Comparison of ENCODE assay signal across 26 cellular contexts in the genomic region with DNA sequence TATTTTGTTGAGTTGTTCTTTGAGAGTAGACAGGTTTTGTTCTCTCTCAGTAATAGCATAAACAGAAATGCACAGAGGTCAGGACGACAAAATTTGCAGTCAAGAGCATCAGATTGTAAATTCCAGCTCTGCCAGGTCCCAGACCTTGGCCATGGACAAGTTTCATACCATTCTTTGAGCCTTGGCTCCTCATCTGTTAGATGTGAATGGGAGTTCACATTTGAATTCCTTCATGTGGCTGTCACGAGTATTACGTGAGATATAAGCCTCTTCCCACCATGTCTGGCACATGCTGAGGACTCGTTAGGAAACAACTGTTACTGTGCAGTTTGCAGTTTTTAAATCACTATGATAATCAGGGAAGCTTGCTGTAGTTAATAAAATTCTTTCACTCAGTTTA.
A peak's percentile ranks its signal among the peaks of the same experiment; 100 is the strongest.
DNase-seq lines count a peak whose midpoint lies in the region; ATAC-seq, FAIRE-seq and TF ChIP-seq lines count a peak whose summit lies in the region.
"Had no signal": no experiment of that assay in that cellular context is flagged by ENCODE, and none has a peak within 500 bp of the region (broad histone marks: within the 10 kb centered on the region; RNA-seq: fewer than 3 reads in every experiment).

No MANE protein-coding gene starts in this region.

- TF ChIP-seq CTCF in AG09309 (IDR thresholded peaks at IDR 0.05; ENCODE audit: control insufficient read depth, insufficient read depth, low read depth, low read length, missing control alignments) (no peak), GM23338 (conservative IDR thresholded peaks at IDR 0.05; ENCODE audit: low read depth in 2 of 2) (no peak), astrocyte (IDR thresholded peaks at IDR 0.05; ENCODE audit: insufficient read depth, low read depth, low read length) (no peak)

- no peaks in the 10 kb centered on the region for H3K27me3 ChIP-seq in GM23338 (ENCODE audit: insufficient read depth)
- no peaks in the 10 kb centered on the region for H3K27me3 ChIP-seq in astrocyte (ENCODE audit: insufficient read depth, low read length)
- no peaks in the 10 kb centered on the region for H3K27me3 ChIP-seq in mesenchymal stem cell (ENCODE audit: control insufficient read depth in 1 of 2, insufficient read depth in 1 of 2, low read length in 2 of 2)
- H3K27me3 ChIP-seq: esophagus squamous epithelium, suprapubic skin had no signal

- H3K4me2 ChIP-seq in GM23338 (no peak overlapping the region), astrocyte (ENCODE audit: low read length) (no peak overlapping the region), mesenchymal stem cell (ENCODE audit: low read length, poor library complexity, severe bottlenecking) (no peak overlapping the region)

- WGBS in mesenchymal stem cell = 75% methylated on average over 3 of the region's 4 CpGs

- no peak overlapping the region for H3K4me3 ChIP-seq in AG09309 (ENCODE audit: control insufficient read depth, low read depth, low read length)
- no peak overlapping the region for H3K4me3 ChIP-seq in GM23338
- H3K4me3 ChIP-seq in astrocyte (ENCODE audit: insufficient read depth, low read depth, low read length) = no peak overlapping the region
- H3K4me3 ChIP-seq in mesenchymal stem cell (ENCODE audit: insufficient read depth in 1 of 2, low read depth in 1 of 2, low read length in 2 of 2) = no peak overlapping the region
- H3K4me3 ChIP-seq: esophagus squamous epithelium, prostate gland, SK-N-MC, skin epidermis, suprapubic skin had no signal

- H2AK5ac ChIP-seq in mesenchymal stem cell (ENCODE audit: low read length, severe bottlenecking) = no peak overlapping the region

- no peaks in the 10 kb centered on the region for H3K36me3 ChIP-seq in GM23338 (ENCODE audit: insufficient read depth)
- no peaks in the 10 kb centered on the region for H3K36me3 ChIP-seq in astrocyte (ENCODE audit: insufficient read depth, low read length)
- no peaks in the 10 kb centered on the region for H3K36me3 ChIP-seq in mesenchymal stem cell (ENCODE audit: control insufficient read depth in 1 of 2, insufficient read depth in 2 of 2, low read depth in 1 of 2, low read length in 2 of 2)
- H3K36me3 ChIP-seq: esophagus squamous epithelium, prostate gland, suprapubic skin had no signal

- H3K4me1 Mint-ChIP-seq in GM23338 (no peaks in the 10 kb centered on the region), astrocyte (ENCODE audit: low read depth, unreplicated experiment) (peaks cover 10% of the 10 kb centered on the region)
- H3K4me1 Mint-ChIP-seq: activated CD4-positive, alpha-beta T cell treated with anti-CD3 and anti-CD28 coated beads, Interleukin-2, amount 10 ng/mL, durations not matched to agents 24 days and 14 days; activated naive CD4-positive, alpha-beta T cell treated with anti-CD3 and anti-CD28 coated beads, Interleukin-2, amount 10 ng/mL, durations not matched to agents 7 days and 5 days; CD14-positive monocyte; naive B cell; stimulated activated memory B cell treated with anti-CD40 and anti-IgM and Interleukin-4, amounts not matched to agents 10 μg/mL and 1 μg/mL and 100 μg/mL, for 72 hours had no signal

- H2BK15ac ChIP-seq in mesenchymal stem cell (ENCODE audit: low read depth, poor library complexity, severe bottlenecking) = no peak overlapping the region

- H3K9ac ChIP-seq in astrocyte (ENCODE audit: low read length) (no peak overlapping the region), mesenchymal stem cell (ENCODE audit: low read length) (no peak overlapping the region)

- H3K9me2 ChIP-seq in GM23338 (ENCODE audit: insufficient read depth) = no peaks in the 10 kb centered on the region; the same call in 1 of the 2 replicates

- H3K9me3 ChIP-seq in astrocyte (ENCODE audit: insufficient read depth, low read depth, low read length) (no peaks in the 10 kb centered on the region), mesenchymal stem cell (ENCODE audit: control insufficient read depth, low read length) (peaks cover 15% of the 10 kb centered on the region)
- H3K9me3 ChIP-seq: prostate gland, suprapubic skin had no signal

- no peak overlapping the region for H4K8ac ChIP-seq in mesenchymal stem cell (ENCODE audit: low read length)

- H3K18ac ChIP-seq in mesenchymal stem cell (ENCODE audit: low read depth in 1 of 2, low read length in 2 of 2) = no peak overlapping the region

- H3K79me2 ChIP-seq in GM23338 (replicated peaks; ENCODE audit: insufficient read depth) = no peaks in the 10 kb centered on the region
- no peaks in the 10 kb centered on the region for H3K79me2 ChIP-seq in astrocyte (ENCODE audit: insufficient read depth, low read length)

- H2BK12ac ChIP-seq in mesenchymal stem cell (ENCODE audit: low read length in 2 of 2) = peak overlapping the region in 1 of 2 experiments; percentile 54

- DNase-seq in AG09309 (ENCODE audit: low read depth) (peak; percentile 43), GM23338 (ENCODE audit: low spot score) (peak; percentile 8), astrocyte (ENCODE audit: low read depth) (peak; percentile 56), mesenchymal stem cell (peak; percentile 38), Ammon's horn (ENCODE audit: low spot score) (no peak), NCI-H1930 (lab: John Stamatoyannopoulos, UW) (no peak), HCEC 1CT (no peak)
- DNase-seq in stimulated activated CD4-positive, alpha-beta T cell treated with anti-CD3 and anti-CD28 coated beads, Interleukin-2, amount 100 ng/mL, for 48 hours = no peak
- DNase-seq: activated CD4-positive, alpha-beta T cell treated with anti-CD3 and anti-CD28 coated beads, Interleukin-2, amount 10 ng/mL, durations not matched to agents 24 days and 14 days; activated naive CD4-positive, alpha-beta T cell treated with anti-CD3 and anti-CD28 coated beads, Interleukin-2, amount 10 ng/mL, durations not matched to agents 7 days and 5 days; esophagus squamous epithelium; glutamatergic neuron; MM.1S; naive B cell; NCI-H1417 treated with DMSO at 0.1 percent for 48 hours; NCI-H524; stimulated activated CD4-positive, alpha-beta T cell treated with anti-CD3 and anti-CD28 coated beads, Interleukin-2, amount 100 ng/mL, for 24 hours; T-helper 2 cell had no signal

- H2AFZ ChIP-seq in GM23338 (no peak overlapping the region), astrocyte (ENCODE audit: low read depth, low read length) (no peak overlapping the region), mesenchymal stem cell (ENCODE audit: low read depth, low read length) (no peak overlapping the region)

- no peak for FAIRE-seq in astrocyte (lab: Jason Lieb, UNC)
- FAIRE-seq: GM19239 had no signal

- H3K27me3 Mint-ChIP-seq in GM23338 (ENCODE audit: insufficient read depth, low read depth, poor library complexity) (peaks cover 2% of the 10 kb centered on the region), astrocyte (ENCODE audit: low read depth, unreplicated experiment) (no peaks in the 10 kb centered on the region)
- H3K27me3 Mint-ChIP-seq: activated CD4-positive, alpha-beta T cell treated with anti-CD3 and anti-CD28 coated beads, Interleukin-2, amount 10 ng/mL, durations not matched to agents 24 days and 14 days; activated naive CD4-positive, alpha-beta T cell treated with anti-CD3 and anti-CD28 coated beads, Interleukin-2, amount 10 ng/mL, durations not matched to agents 7 days and 5 days; dendritic cell treated with granulocyte-macrophage colony-stimulating factor and Interleukin-4, amounts not matched to agents 40 ng/mL and 50 ng/mL, for 4 days; naive B cell; stimulated activated memory B cell treated with anti-CD40 and anti-IgM and Interleukin-4, amounts not matched to agents 10 μg/mL and 1 μg/mL and 100 μg/mL, for 72 hours had no signal

- H3K4me1 ChIP-seq in GM23338 (ENCODE audit: insufficient read depth) (no peaks in the 10 kb centered on the region), astrocyte (ENCODE audit: insufficient read depth, low read length) (peaks cover 12% of the 10 kb centered on the region), mesenchymal stem cell (ENCODE audit: control insufficient read depth, insufficient read depth, low read depth, low read length) (peaks cover 1% of the 10 kb centered on the region)
- H3K4me1 ChIP-seq: prostate gland, suprapubic skin had no signal

- H2BK120ac ChIP-seq in mesenchymal stem cell (ENCODE audit: low read depth, low read length) = no peak overlapping the region

- H3K9me3 Mint-ChIP-seq in GM23338 = peaks cover 16% of the 10 kb centered on the region
- H3K9me3 Mint-ChIP-seq in astrocyte (ENCODE audit: unreplicated experiment) = peaks cover 6% of the 10 kb centered on the region
- H3K9me3 Mint-ChIP-seq: activated CD4-positive, alpha-beta T cell treated with anti-CD3 and anti-CD28 coated beads, Interleukin-2, amount 10 ng/mL, durations not matched to agents 24 days and 14 days; activated naive CD4-positive, alpha-beta T cell treated with anti-CD3 and anti-CD28 coated beads, Interleukin-2, amount 10 ng/mL, durations not matched to agents 7 days and 5 days; dendritic cell treated with granulocyte-macrophage colony-stimulating factor and Interleukin-4, amounts not matched to agents 40 ng/mL and 50 ng/mL, for 4 days had no signal

- no peak for ATAC-seq in GM23338
- ATAC-seq: stimulated activated memory B cell treated with anti-CD40 and anti-IgM and Interleukin-4, amounts not matched to agents 10 μg/mL and 1 μg/mL and 100 μg/mL, for 72 hours had no signal

- H4K91ac ChIP-seq in mesenchymal stem cell (ENCODE audit: low read length) = peak overlapping the region; percentile 28

- no peaks in the 10 kb centered on the region for H3K79me1 ChIP-seq in mesenchymal stem cell (replicated peaks; ENCODE audit: low read length, poor library complexity, severe bottlenecking)

- H3K27ac ChIP-seq in GM23338 (ENCODE audit: low read depth) (no peak overlapping the region), astrocyte (ENCODE audit: low read depth, low read length) (no peak overlapping the region), mesenchymal stem cell (ENCODE audit: low read length, poor library complexity, severe bottlenecking) (no peak overlapping the region)
- H3K27ac ChIP-seq: esophagus squamous epithelium, prostate gland, SK-N-MC, skin epidermis had no signal

- H3K4ac ChIP-seq in mesenchymal stem cell (ENCODE audit: low read depth in 1 of 2, low read length in 2 of 2) = no peak overlapping the region

- H3K27ac Mint-ChIP-seq in GM23338 = no peak overlapping the region
- no peak overlapping the region for H3K27ac Mint-ChIP-seq in astrocyte (ENCODE audit: unreplicated experiment)
- H3K27ac Mint-ChIP-seq: activated CD4-positive, alpha-beta T cell treated with anti-CD3 and anti-CD28 coated beads, Interleukin-2, amount 10 ng/mL, durations not matched to agents 24 days and 14 days; activated naive CD4-positive, alpha-beta T cell treated with anti-CD3 and anti-CD28 coated beads, Interleukin-2, amount 10 ng/mL, durations not matched to agents 7 days and 5 days; CD14-positive monocyte; dendritic cell treated with granulocyte-macrophage colony-stimulating factor and Interleukin-4, amounts not matched to agents 40 ng/mL and 50 ng/mL, for 4 days; naive B cell; stimulated activated memory B cell treated with anti-CD40 and anti-IgM and Interleukin-4, amounts not matched to agents 10 μg/mL and 1 μg/mL and 100 μg/mL, for 72 hours had no signal

- H2BK5ac ChIP-seq in mesenchymal stem cell (ENCODE audit: low read depth, low read length, poor library complexity, severe bottlenecking) = no peak overlapping the region

- H4K20me1 ChIP-seq in GM23338 (replicated peaks; ENCODE audit: insufficient read depth) = no peaks in the 10 kb centered on the region
- no peaks in the 10 kb centered on the region for H4K20me1 ChIP-seq in astrocyte (ENCODE audit: insufficient read depth, low read length)

- H3K14ac ChIP-seq in mesenchymal stem cell (ENCODE audit: low read length in 2 of 2) = no peak overlapping the region

- no peak overlapping the region for H3K23ac ChIP-seq in mesenchymal stem cell (ENCODE audit: low read length in 2 of 2)

- H3F3A ChIP-seq in GM23338 (replicated peaks; ENCODE audit: low read depth) = no peaks in the 10 kb centered on the region

- H3K4me3 Mint-ChIP-seq in GM23338 (no peak overlapping the region), astrocyte (ENCODE audit: unreplicated experiment) (no peak overlapping the region)
- H3K4me3 Mint-ChIP-seq: activated CD4-positive, alpha-beta T cell treated with anti-CD3 and anti-CD28 coated beads, Interleukin-2, amount 10 ng/mL, durations not matched to agents 24 days and 14 days; activated naive CD4-positive, alpha-beta T cell treated with anti-CD3 and anti-CD28 coated beads, Interleukin-2, amount 10 ng/mL, durations not matched to agents 7 days and 5 days; CD14-positive monocyte; dendritic cell treated with granulocyte-macrophage colony-stimulating factor and Interleukin-4, amounts not matched to agents 40 ng/mL and 50 ng/mL, for 4 days; naive B cell; stimulated activated memory B cell treated with anti-CD40 and anti-IgM and Interleukin-4, amounts not matched to agents 10 μg/mL and 1 μg/mL and 100 μg/mL, for 72 hours had no signal

- peaks cover 6% of the 10 kb centered on the region; the same call in 2 of the 3 replicates for H3K36me3 Mint-ChIP-seq in GM23338 (ENCODE audit: low read depth)
- peaks cover 1% of the 10 kb centered on the region for H3K36me3 Mint-ChIP-seq in astrocyte (ENCODE audit: low read depth, unreplicated experiment)
- H3K36me3 Mint-ChIP-seq: activated naive CD4-positive, alpha-beta T cell treated with anti-CD3 and anti-CD28 coated beads, Interleukin-2, amount 10 ng/mL, durations not matched to agents 7 days and 5 days; CD14-positive monocyte; stimulated activated memory B cell treated with anti-CD40 and anti-IgM and Interleukin-4, amounts not matched to agents 10 μg/mL and 1 μg/mL and 100 μg/mL, for 72 hours had no signal

Comparison
In these comparisons a context has a peak if more than half of its experiments do, and no peak if none do; other contexts are left out.
1. DNase-seq: peak in AG09309 (single experiment), GM23338 (single experiment), astrocyte (single experiment) and mesenchymal stem cell (single experiment); none in Ammon's horn (single experiment), stimulated activated CD4-positive, alpha-beta T cell treated with anti-CD3 and anti-CD28 coated beads, Interleukin-2, amount 100 ng/mL, for 48 hours (0 of 2), NCI-H1930 (0 of 2) and HCEC 1CT (single experiment).